ENCODE assay signal across 22 cellular contexts in genomic region chr4:138500869-138501268, GRCh38.
"Had no signal": no experiment of that assay in that cellular context is flagged by ENCODE, and none has a peak within 500 bp of the region (broad histone marks: within the 10 kb centered on the region; RNA-seq: fewer than 3 reads in every experiment).

No MANE protein-coding gene starts in this region.

- H3K4me1 Mint-ChIP-seq: endodermal cell, mesothelial cell of epicardium had no signal

- H3K27ac Mint-ChIP-seq: dendritic cell treated with granulocyte-macrophage colony-stimulating factor and Interleukin-4, amounts not matched to agents 40 ng/mL and 50 ng/mL, for 4 days; effector memory CD8-positive, alpha-beta T cell; endodermal cell; mesothelial cell of epicardium had no signal

- H3K4me3 ChIP-seq: colonic mucosa, esophagus squamous epithelium, gastrocnemius medialis, heart right ventricle, lower lobe of right lung, mucosa of descending colon had no signal

- H3K9me3 ChIP-seq: colonic mucosa, gastrocnemius medialis had no signal

- DNase-seq: colonic mucosa; cortex of kidney; effector CD8-positive, alpha-beta T cell; effector memory CD8-positive, alpha-beta T cell; endodermal cell; erythroblast; esophagus squamous epithelium; foreskin fibroblast; foreskin melanocyte; gastrocnemius medialis; glutamatergic neuron; head of caudate nucleus; heart right ventricle; hippocampal formation; left colon; left ventricle myocardium superior; lower lobe of right lung; mesenchymal stem cell; mucosa of descending colon had no signal

- H3K4me1 ChIP-seq: colonic mucosa, esophagus squamous epithelium, gastrocnemius medialis, heart right ventricle, lower lobe of right lung had no signal

- H3K27me3 ChIP-seq: colonic mucosa, esophagus squamous epithelium, gastrocnemius medialis, heart right ventricle had no signal

- H3K4me3 Mint-ChIP-seq: dendritic cell treated with granulocyte-macrophage colony-stimulating factor and Interleukin-4, amounts not matched to agents 40 ng/mL and 50 ng/mL, for 4 days; effector memory CD8-positive, alpha-beta T cell; endodermal cell; mesothelial cell of epicardium had no signal

- H3K27me3 Mint-ChIP-seq: effector memory CD8-positive, alpha-beta T cell had no signal

- H3K27ac ChIP-seq: colonic mucosa, epithelial cell of prostate, esophagus squamous epithelium, gastrocnemius medialis, heart right ventricle, lower lobe of right lung had no signal

- H3K36me3 ChIP-seq: colonic mucosa, esophagus squamous epithelium, gastrocnemius medialis, heart right ventricle, lower lobe of right lung had no signal
